1 cellular context compared by ENCODE assay signal in the genomic region with DNA sequence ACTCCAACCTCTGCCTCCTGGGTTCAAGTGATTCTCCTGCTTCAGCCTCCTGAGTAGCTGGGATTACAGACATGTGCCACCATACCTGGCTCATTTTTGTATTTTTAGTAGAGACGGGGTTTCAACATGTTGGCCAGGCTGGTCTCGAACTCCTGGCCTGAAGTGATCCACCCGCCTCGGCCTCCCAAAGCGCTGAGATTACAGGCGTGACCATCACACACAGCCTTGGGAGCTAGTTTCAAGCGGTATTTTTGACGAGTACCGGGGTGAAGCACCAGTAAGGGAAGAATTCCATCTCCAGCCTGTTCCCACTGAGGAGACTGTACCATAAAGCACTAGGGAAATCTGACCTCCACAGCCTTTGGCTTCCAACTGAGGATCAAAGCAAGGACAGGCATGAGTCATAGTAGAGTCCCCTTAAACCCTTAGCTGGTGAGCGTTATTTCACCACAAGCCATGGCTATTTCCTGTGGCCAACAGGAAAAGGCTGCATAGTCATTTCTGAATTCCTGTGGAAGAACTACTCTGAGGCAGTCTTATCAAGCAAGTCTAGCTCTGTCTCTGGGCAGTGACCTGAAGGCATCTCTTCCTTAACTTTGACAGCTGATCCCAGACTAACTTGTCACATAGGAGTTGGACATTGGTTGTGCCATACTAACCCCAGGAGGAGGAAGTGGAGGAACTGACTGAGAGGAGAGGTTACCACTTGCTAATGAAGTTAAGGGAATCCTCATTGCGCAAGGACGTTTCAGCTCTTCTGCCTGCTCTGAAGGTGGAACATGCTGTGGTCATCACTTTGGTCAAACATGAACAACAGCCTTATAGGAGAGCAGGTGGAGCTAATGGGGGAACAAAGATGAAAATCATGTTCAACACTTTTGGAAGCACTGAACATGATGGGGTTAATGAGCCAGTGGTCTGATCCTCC.
TF ChIP-seq lines count a peak whose summit lies in the region.

No MANE protein-coding gene starts in this region.

TF ChIP-seq in HCT116, 20 proteins besides CTCF, POLR2A, EP300 and RAD21 (continued from another document):
- TF ChIP-seq, protein P1, sequence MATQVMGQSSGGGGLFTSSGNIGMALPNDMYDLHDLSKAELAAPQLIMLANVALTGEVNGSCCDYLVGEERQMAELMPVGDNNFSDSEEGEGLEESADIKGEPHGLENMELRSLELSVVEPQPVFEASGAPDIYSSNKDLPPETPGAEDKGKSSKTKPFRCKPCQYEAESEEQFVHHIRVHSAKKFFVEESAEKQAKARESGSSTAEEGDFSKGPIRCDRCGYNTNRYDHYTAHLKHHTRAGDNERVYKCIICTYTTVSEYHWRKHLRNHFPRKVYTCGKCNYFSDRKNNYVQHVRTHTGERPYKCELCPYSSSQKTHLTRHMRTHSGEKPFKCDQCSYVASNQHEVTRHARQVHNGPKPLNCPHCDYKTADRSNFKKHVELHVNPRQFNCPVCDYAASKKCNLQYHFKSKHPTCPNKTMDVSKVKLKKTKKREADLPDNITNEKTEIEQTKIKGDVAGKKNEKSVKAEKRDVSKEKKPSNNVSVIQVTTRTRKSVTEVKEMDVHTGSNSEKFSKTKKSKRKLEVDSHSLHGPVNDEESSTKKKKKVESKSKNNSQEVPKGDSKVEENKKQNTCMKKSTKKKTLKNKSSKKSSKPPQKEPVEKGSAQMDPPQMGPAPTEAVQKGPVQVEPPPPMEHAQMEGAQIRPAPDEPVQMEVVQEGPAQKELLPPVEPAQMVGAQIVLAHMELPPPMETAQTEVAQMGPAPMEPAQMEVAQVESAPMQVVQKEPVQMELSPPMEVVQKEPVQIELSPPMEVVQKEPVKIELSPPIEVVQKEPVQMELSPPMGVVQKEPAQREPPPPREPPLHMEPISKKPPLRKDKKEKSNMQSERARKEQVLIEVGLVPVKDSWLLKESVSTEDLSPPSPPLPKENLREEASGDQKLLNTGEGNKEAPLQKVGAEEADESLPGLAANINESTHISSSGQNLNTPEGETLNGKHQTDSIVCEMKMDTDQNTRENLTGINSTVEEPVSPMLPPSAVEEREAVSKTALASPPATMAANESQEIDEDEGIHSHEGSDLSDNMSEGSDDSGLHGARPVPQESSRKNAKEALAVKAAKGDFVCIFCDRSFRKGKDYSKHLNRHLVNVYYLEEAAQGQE (IDR thresholded peaks at IDR 0.05; ENCODE audit: low read depth), result no peak
- TF ChIP-seq SP1 (IDR thresholded peaks at IDR 0.05; ENCODE audit: low read depth) (peak; percentile 33; the same call in 1 of the 2 replicates), FOSL1 (IDR thresholded peaks at IDR 0.05; ENCODE audit: low read depth) (peak; percentile 32; the same call in 1 of the 2 replicates)
